8 cellular contexts compared by ENCODE assay signal in genomic region chr19:12722566-12723382, GRCh38. TPM values are rescaled to one million over a fixed set of nuclear protein-coding genes. Genes with fewer than 3 reads are reported as not detected.
A peak's percentile ranks its signal among the peaks of the same experiment; 100 is the strongest.
DNase-seq lines count a peak whose midpoint lies in the region; ATAC-seq lines count a peak whose summit lies in the region.

No MANE protein-coding gene starts in this region.

- peak overlapping the region; percentile 79 to 96 (median 93) for H3K27ac Mint-ChIP-seq in naive B cell
- H3K27ac Mint-ChIP-seq in stimulated activated effector memory CD8-positive, alpha-beta T cell treated with anti-CD3 and anti-CD28 coated beads, Interleukin-12 subunit alpha, Interleukin-12 subunit beta, amount 100 ng/mL, for 72 hours: peak overlapping the region; percentile 97

- peak overlapping the region; percentile 94 for H2AFZ ChIP-seq in GM23248

- in situ Hi-C loops in GM23248 (cut with MboI): no loop called here

- peak overlapping the region; percentile 98 for H3K4me2 ChIP-seq in GM23248 (ENCODE audit: unreplicated experiment)

- H3K9me3 ChIP-seq in GM23248 (ENCODE audit: low read depth): no peaks in the 10 kb centered on the region

- H4K20me1 ChIP-seq in GM23248 (ENCODE audit: insufficient read depth): no peaks in the 10 kb centered on the region

- H3K4me3 ChIP-seq in GM23248: peak overlapping the region; percentile 96

- ATAC-seq in naive B cell (ENCODE audit: low read depth in 2 of 2): peak; percentile 91 to 92
- peak; percentile 93 for ATAC-seq in stimulated activated effector memory CD8-positive, alpha-beta T cell treated with anti-CD3 and anti-CD28 coated beads, Interleukin-12 subunit alpha, Interleukin-12 subunit beta, amount 100 ng/mL, for 72 hours

- peaks cover 31% of the 10 kb centered on the region for H3F3A ChIP-seq in GM23248 (ENCODE audit: insufficient read depth)

- peaks cover 20% of the 10 kb centered on the region for H3K4me1 ChIP-seq in GM23248 (ENCODE audit: insufficient read depth)

- peaks cover 65% of the 10 kb centered on the region for H3K79me2 ChIP-seq in GM23248 (ENCODE audit: insufficient read depth)

- H3K9me2 ChIP-seq in GM23248 (ENCODE audit: insufficient read depth): no peaks in the 10 kb centered on the region

- peak; percentile 87 for DNase-seq in DMS53 treated with DMSO at 0.1 percent for 48 hours (lab: John Stamatoyannopoulos, UW; ENCODE audit: unreplicated experiment)
- peak; percentile 100 for DNase-seq in GM23248
- DNase-seq in Kasumi-1 (lab: John Stamatoyannopoulos, UW): peak; percentile 97 to 99
- DNase-seq in RKO (ENCODE audit: low spot score): peak; percentile 99
- DNase-seq in activated T-helper 1 cell treated with anti-CD3 and anti-CD28 coated beads, Interleukin-2, amount 50 U/mL, for 16 hours (ENCODE audit: low read depth in 1 of 2, low spot score in 1 of 2): peak; percentile 83 to 88
- peak; percentile 99 for DNase-seq in fibroblast of gingiva (ENCODE audit: low read depth)
- DNase-seq in naive B cell: peak; percentile 90
- peak; percentile 81 to 95 for DNase-seq in stimulated activated effector memory CD8-positive, alpha-beta T cell treated with anti-CD3 and anti-CD28 coated beads, Interleukin-12 subunit alpha, Interleukin-12 subunit beta, amount 100 ng/mL, for 72 hours (ENCODE audit: low spot score in 2 of 2)

- no peaks in the 10 kb centered on the region for H3K27me3 ChIP-seq in GM23248 (replicated peaks; ENCODE audit: insufficient read depth)

- H3K36me3 Mint-ChIP-seq in naive B cell: no peaks in the 10 kb centered on the region
- peaks cover 81% of the 10 kb centered on the region for H3K36me3 Mint-ChIP-seq in stimulated activated effector memory CD8-positive, alpha-beta T cell treated with anti-CD3 and anti-CD28 coated beads, Interleukin-12 subunit alpha, Interleukin-12 subunit beta, amount 100 ng/mL, for 72 hours

- peaks cover 37 to 55% (median 44%) of the 10 kb centered on the region in 3 donors for H3K4me1 Mint-ChIP-seq in naive B cell
- H3K4me1 Mint-ChIP-seq in stimulated activated effector memory CD8-positive, alpha-beta T cell treated with anti-CD3 and anti-CD28 coated beads, Interleukin-12 subunit alpha, Interleukin-12 subunit beta, amount 100 ng/mL, for 72 hours: peaks cover 49% of the 10 kb centered on the region

- peak overlapping the region; percentile 85 to 98 (median 96) for H3K4me3 Mint-ChIP-seq in naive B cell
- peak overlapping the region; percentile 83 for H3K4me3 Mint-ChIP-seq in stimulated activated effector memory CD8-positive, alpha-beta T cell treated with anti-CD3 and anti-CD28 coated beads, Interleukin-12 subunit alpha, Interleukin-12 subunit beta, amount 100 ng/mL, for 72 hours

- WGBS in GM23248 (ENCODE audit: low coverage in 1 of 2, low lambda C conversion rate in 2 of 2, missing lambda C conversion rate in 2 of 2), 2 experiments: 1% methylated on average over 31 to 32 of the region's 32 CpGs

- H3K27me3 Mint-ChIP-seq in naive B cell: no peaks in the 10 kb centered on the region

- no peaks in the 10 kb centered on the region for H3K36me3 ChIP-seq in GM23248 (ENCODE audit: low read depth)

- peak overlapping the region; percentile 90 for H3K27ac ChIP-seq in GM23248

- peak overlapping the region; percentile 95 for H3K9ac ChIP-seq in GM23248

- no peaks in the 10 kb centered on the region for H3K9me3 Mint-ChIP-seq in naive B cell
- no peaks in the 10 kb centered on the region for H3K9me3 Mint-ChIP-seq in stimulated activated effector memory CD8-positive, alpha-beta T cell treated with anti-CD3 and anti-CD28 coated beads, Interleukin-12 subunit alpha, Interleukin-12 subunit beta, amount 100 ng/mL, for 72 hours

RNA-seq across cellular contexts. Expression of gene TNPO2, which starts 1.0 kb away (rescaled TPM):
- 30.9 and 34.3 TPM in 2 replicates for total RNA-seq in GM23248 (2014; rRNA removed; shearing (Covaris generic))
- 13.2 and 13.3 TPM in 2 replicates for polyA plus RNA-seq in GM23248 (2016; fragmentation: Nextera tagmentation; extraction: Ambion mirVana)
- 1 to 10 TPM in 5 of 6 donors, not detected in 1; 1.7 to 3.5 (median 2.7) TPM for polyA plus RNA-seq in naive B cell (ENCODE audit: low read depth in 6 of 6)

RNA-seq across cellular contexts. Expression of gene TRIR, which starts 11.7 kb away (rescaled TPM):
- total RNA-seq in GM23248 (2014; rRNA removed; shearing (Covaris generic)): 202 and 210 TPM in 2 replicates
- 162 and 170 TPM in 2 replicates for polyA plus RNA-seq in GM23248 (2016; fragmentation: Nextera tagmentation; extraction: Ambion mirVana)
- 100 to 1,000 TPM; 207 to 269 (median 230) TPM for polyA plus RNA-seq in naive B cell (ENCODE audit: low read depth in 6 of 6)

RNA-seq across cellular contexts. Expression of gene GET3, which starts 14.5 kb away (rescaled TPM):
- total RNA-seq in GM23248 (2014; rRNA removed; shearing (Covaris generic)): 81.3 and 110 TPM in 2 replicates
- polyA plus RNA-seq in GM23248 (2016; fragmentation: Nextera tagmentation; extraction: Ambion mirVana) (106 and 111 TPM in 2 replicates), naive B cell (ENCODE audit: low read depth in 6 of 6) (100 to 1,000 TPM in 1 of 6 donors, 10 to 100 TPM in 5; 46.3 to 105 (median 53.5) TPM)

RNA-seq across cellular contexts. Expression of gene FBXW9, which starts 26.3 kb away (rescaled TPM):
- 13.8 and 22.3 TPM in 2 replicates for total RNA-seq in GM23248 (2014; rRNA removed; shearing (Covaris generic))
- polyA plus RNA-seq in GM23248 (2016; fragmentation: Nextera tagmentation; extraction: Ambion mirVana) (14.2 TPM in 2 replicates), naive B cell (ENCODE audit: low read depth in 6 of 6) (1 to 10 TPM; 2.0 to 5.8 (median 4.9) TPM)

RNA-seq across cellular contexts. Expression of gene BEST2, which starts 28.8 kb away (rescaled TPM):
- not detected in 2 replicates for total RNA-seq in GM23248 (2014; rRNA removed; shearing (Covaris generic))
- polyA plus RNA-seq in GM23248 (2016; fragmentation: Nextera tagmentation; extraction: Ambion mirVana): not detected in 2 replicates
- polyA plus RNA-seq in naive B cell (ENCODE audit: low read depth in 6 of 6): under 1 TPM in 1 of 6 donors, not detected in 5; 0.23 TPM

Comparison
In these comparisons a context has a peak if more than half of its experiments do, and no peak if none do; other contexts are left out.
1. Peak in every context shown above with its lines: DNase-seq, ATAC-seq, H3K4me3 ChIP-seq and H3K27ac ChIP-seq.